In the genomic region with DNA sequence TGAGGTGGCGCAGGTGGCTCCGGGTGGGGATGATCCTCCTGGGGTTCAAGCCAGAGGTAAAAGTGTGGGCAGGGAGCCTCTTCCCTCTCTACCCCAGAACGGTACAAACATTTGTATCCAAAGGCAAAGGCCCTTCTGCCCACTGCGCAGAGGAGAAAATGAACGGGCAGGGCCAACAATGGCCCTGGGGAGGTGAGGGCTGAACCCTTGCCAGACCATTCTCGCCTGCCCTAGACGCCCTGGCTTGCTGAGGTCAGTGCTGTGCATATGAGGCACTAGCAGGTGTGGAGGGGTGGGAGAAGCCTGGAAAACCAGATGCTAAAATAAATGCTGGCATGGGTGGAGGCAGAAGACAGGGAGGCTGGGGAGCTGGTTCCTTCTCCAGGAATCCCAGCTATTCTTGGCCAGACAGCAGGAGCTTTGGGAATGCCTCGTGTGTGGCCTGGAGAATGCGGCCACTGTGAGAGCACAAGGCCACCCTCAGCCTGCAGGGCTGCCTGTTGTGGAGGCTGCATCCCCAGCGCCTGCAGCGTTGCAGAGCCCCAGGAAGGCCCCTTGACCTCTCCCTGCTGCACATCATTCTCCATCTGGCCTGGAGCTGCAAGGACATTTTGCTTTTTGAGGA, we compare ENCODE assay signal across 9 cellular contexts. TPM values are rescaled to one million over a fixed set of nuclear protein-coding genes. Genes with fewer than 3 reads are reported as not detected.
DNase-seq lines count a peak whose midpoint lies in the region; ATAC-seq and TF ChIP-seq lines count a peak whose summit lies in the region.
"Had no signal": no experiment of that assay in that cellular context is flagged by ENCODE, and none has a peak within 500 bp of the region (broad histone marks: within the 10 kb centered on the region; RNA-seq: fewer than 3 reads in every experiment).

No MANE protein-coding gene starts in this region.

- H3K4me1 Mint-ChIP-seq in activated CD8-positive, alpha-beta memory T cell treated with anti-CD3 and anti-CD28 coated beads, Interleukin-2, amount 10 ng/mL, durations not matched to agents 7 days and 5 days, result peaks cover 13% of the 10 kb centered on the region
- H3K4me1 Mint-ChIP-seq in T-helper 17 cell, result peaks cover 7% of the 10 kb centered on the region
- peaks cover 3% of the 10 kb centered on the region for H3K4me1 Mint-ChIP-seq in glutamatergic neuron (ENCODE audit: low read depth, unreplicated experiment)
- peaks cover 7% of the 10 kb centered on the region for H3K4me1 Mint-ChIP-seq in stimulated activated effector memory CD8-positive, alpha-beta T cell treated with anti-CD3 and anti-CD28 coated beads, Interleukin-12 subunit alpha, Interleukin-12 subunit beta, amount 100 ng/mL, for 72 hours

- H3K9me3 Mint-ChIP-seq in activated CD8-positive, alpha-beta memory T cell treated with anti-CD3 and anti-CD28 coated beads, Interleukin-2, amount 10 ng/mL, durations not matched to agents 7 days and 5 days (ENCODE audit: low read depth), result no peaks in the 10 kb centered on the region
- H3K9me3 Mint-ChIP-seq in glutamatergic neuron (ENCODE audit: unreplicated experiment), result peaks cover 5% of the 10 kb centered on the region
- no peaks in the 10 kb centered on the region for H3K9me3 Mint-ChIP-seq in stimulated activated effector memory CD8-positive, alpha-beta T cell treated with anti-CD3 and anti-CD28 coated beads, Interleukin-12 subunit alpha, Interleukin-12 subunit beta, amount 100 ng/mL, for 72 hours

- no peaks in the 10 kb centered on the region for H3K36me3 Mint-ChIP-seq in activated CD8-positive, alpha-beta memory T cell treated with anti-CD3 and anti-CD28 coated beads, Interleukin-2, amount 10 ng/mL, durations not matched to agents 7 days and 5 days
- H3K36me3 Mint-ChIP-seq in T-helper 17 cell (ENCODE audit: low read depth) (no peaks in the 10 kb centered on the region), glutamatergic neuron (ENCODE audit: unreplicated experiment) (peaks cover 3% of the 10 kb centered on the region)
- peaks cover 4% of the 10 kb centered on the region for H3K36me3 Mint-ChIP-seq in stimulated activated effector memory CD8-positive, alpha-beta T cell treated with anti-CD3 and anti-CD28 coated beads, Interleukin-12 subunit alpha, Interleukin-12 subunit beta, amount 100 ng/mL, for 72 hours

- TF ChIP-seq CTCF in glutamatergic neuron (IDR thresholded peaks at IDR 0.05; ENCODE audit: partially characterized antibody, unreplicated experiment), result no peak

- H3K27ac Mint-ChIP-seq in activated CD8-positive, alpha-beta memory T cell treated with anti-CD3 and anti-CD28 coated beads, Interleukin-2, amount 10 ng/mL, durations not matched to agents 7 days and 5 days, result no peak overlapping the region
- no peak overlapping the region for H3K27ac Mint-ChIP-seq in T-helper 17 cell
- H3K27ac Mint-ChIP-seq in glutamatergic neuron (ENCODE audit: unreplicated experiment), result peak overlapping the region; percentile 62
- no peak overlapping the region for H3K27ac Mint-ChIP-seq in stimulated activated effector memory CD8-positive, alpha-beta T cell treated with anti-CD3 and anti-CD28 coated beads, Interleukin-12 subunit alpha, Interleukin-12 subunit beta, amount 100 ng/mL, for 72 hours

- H3K27me3 Mint-ChIP-seq in activated CD8-positive, alpha-beta memory T cell treated with anti-CD3 and anti-CD28 coated beads, Interleukin-2, amount 10 ng/mL, durations not matched to agents 7 days and 5 days, result peaks cover 3% of the 10 kb centered on the region
- H3K27me3 Mint-ChIP-seq in T-helper 17 cell (peaks cover 10% of the 10 kb centered on the region), glutamatergic neuron (ENCODE audit: unreplicated experiment) (peaks cover 3% of the 10 kb centered on the region)

- DNase-seq in activated CD8-positive, alpha-beta memory T cell treated with anti-CD3 and anti-CD28 coated beads, Interleukin-2, amount 10 ng/mL, durations not matched to agents 7 days and 5 days, result no peak
- no peak for DNase-seq in activated CD8-positive, alpha-beta memory T cell treated with anti-CD3 and anti-CD28 coated beads, Interleukin-2, amount 50 U/mL, for 4 hours
- DNase-seq in T-helper 17 cell, result no peak
- DNase-seq in glutamatergic neuron, result no peak
- DNase-seq in stimulated activated effector memory CD8-positive, alpha-beta T cell treated with anti-CD3 and anti-CD28 coated beads, Interleukin-12 subunit alpha, Interleukin-12 subunit beta, amount 100 ng/mL, for 72 hours (ENCODE audit: low spot score in 2 of 2), result no peak
- DNase-seq in NCI-H2171 (lab: John Stamatoyannopoulos, UW), result no peak

- CTCF ChIA-PET in activated CD8-positive, alpha-beta memory T cell treated with anti-CD3 and anti-CD28 coated beads, Interleukin-2, amount 10 ng/mL, durations not matched to agents 7 days and 5 days (lab: Charles Lee), result interaction anchor here (0.8 to 12.5 kb wide), 24 partner anchors 12 to 638 kb away, joined by 3 to 368 read pairs (median 7); a partner anchor contains a TSS

- no peak for ATAC-seq in activated CD8-positive, alpha-beta memory T cell treated with anti-CD3 and anti-CD28 coated beads, Interleukin-2, amount 10 ng/mL, durations not matched to agents 7 days and 5 days
- no peak for ATAC-seq in T-helper 17 cell
- no peak for ATAC-seq in stimulated activated effector memory CD8-positive, alpha-beta T cell treated with anti-CD3 and anti-CD28 coated beads, Interleukin-12 subunit alpha, Interleukin-12 subunit beta, amount 100 ng/mL, for 72 hours
- no peak for ATAC-seq in GM18868 (IDR thresholded peaks at IDR 0.05; ENCODE audit: unreplicated experiment)
- ATAC-seq in HG02588 (IDR thresholded peaks at IDR 0.05; ENCODE audit: unreplicated experiment), result no peak

- no peaks in the 10 kb centered on the region for H3K9me3 ChIP-seq in T-helper 17 cell (ENCODE audit: control insufficient read depth, low read length, poor library complexity, severe bottlenecking)

- H3K4me3 Mint-ChIP-seq in activated CD8-positive, alpha-beta memory T cell treated with anti-CD3 and anti-CD28 coated beads, Interleukin-2, amount 10 ng/mL, durations not matched to agents 7 days and 5 days, result peak overlapping the region; percentile 76
- peak overlapping the region; percentile 93 for H3K4me3 Mint-ChIP-seq in T-helper 17 cell
- H3K4me3 Mint-ChIP-seq in glutamatergic neuron (ENCODE audit: unreplicated experiment), result peak overlapping the region; percentile 87
- peak overlapping the region; percentile 90 for H3K4me3 Mint-ChIP-seq in stimulated activated effector memory CD8-positive, alpha-beta T cell treated with anti-CD3 and anti-CD28 coated beads, Interleukin-12 subunit alpha, Interleukin-12 subunit beta, amount 100 ng/mL, for 72 hours

RNA-seq across cellular contexts. Expression of a gene that starts 4.5 kb away (rescaled TPM):
- not detected for total RNA-seq in activated CD8-positive, alpha-beta memory T cell treated with anti-CD3 and anti-CD28 coated beads, Interleukin-2, amount 10 ng/mL, durations not matched to agents 7 days and 5 days
- total RNA-seq in T-helper 17 cell, result not detected
- not detected for total RNA-seq in glutamatergic neuron (ENCODE audit: unreplicated experiment)
- total RNA-seq: bronchial epithelial cell had no signal

RNA-seq across cellular contexts. Expression of a gene that starts 12.2 kb away (rescaled TPM):
- total RNA-seq in activated CD8-positive, alpha-beta memory T cell treated with anti-CD3 and anti-CD28 coated beads, Interleukin-2, amount 10 ng/mL, durations not matched to agents 7 days and 5 days, result not detected
- total RNA-seq in T-helper 17 cell (not detected), glutamatergic neuron (ENCODE audit: unreplicated experiment) (0.27 TPM)
- total RNA-seq: bronchial epithelial cell had no signal

RNA-seq across cellular contexts. Expression of a gene that starts 30.2 kb away (rescaled TPM):
- not detected for total RNA-seq in activated CD8-positive, alpha-beta memory T cell treated with anti-CD3 and anti-CD28 coated beads, Interleukin-2, amount 10 ng/mL, durations not matched to agents 7 days and 5 days
- under 1 TPM in 1 of 2 donors, not detected in 1; 0.44 TPM for total RNA-seq in T-helper 17 cell
- 0.49 TPM for total RNA-seq in glutamatergic neuron (ENCODE audit: unreplicated experiment)

RNA-seq across cellular contexts. Expression of a gene that starts 33.8 kb away (rescaled TPM):
- under 1 TPM in 1 of 2 experiments, not detected in 1; 0.37 TPM for total RNA-seq in activated CD8-positive, alpha-beta memory T cell treated with anti-CD3 and anti-CD28 coated beads, Interleukin-2, amount 10 ng/mL, durations not matched to agents 7 days and 5 days
- under 1 TPM; 0.10 to 0.50 TPM for total RNA-seq in T-helper 17 cell
- 3.3 TPM for total RNA-seq in glutamatergic neuron (ENCODE audit: unreplicated experiment)

RNA-seq across cellular contexts. Expression of a gene that starts 44.1 kb away (rescaled TPM):
- total RNA-seq in activated CD8-positive, alpha-beta memory T cell treated with anti-CD3 and anti-CD28 coated beads, Interleukin-2, amount 10 ng/mL, durations not matched to agents 7 days and 5 days, result 100 to 1,000 TPM; 333 to 366 TPM
- 100 to 1,000 TPM; 153 to 165 TPM for total RNA-seq in T-helper 17 cell
- total RNA-seq in glutamatergic neuron (ENCODE audit: unreplicated experiment), result 180 TPM
